In the genomic region with DNA sequence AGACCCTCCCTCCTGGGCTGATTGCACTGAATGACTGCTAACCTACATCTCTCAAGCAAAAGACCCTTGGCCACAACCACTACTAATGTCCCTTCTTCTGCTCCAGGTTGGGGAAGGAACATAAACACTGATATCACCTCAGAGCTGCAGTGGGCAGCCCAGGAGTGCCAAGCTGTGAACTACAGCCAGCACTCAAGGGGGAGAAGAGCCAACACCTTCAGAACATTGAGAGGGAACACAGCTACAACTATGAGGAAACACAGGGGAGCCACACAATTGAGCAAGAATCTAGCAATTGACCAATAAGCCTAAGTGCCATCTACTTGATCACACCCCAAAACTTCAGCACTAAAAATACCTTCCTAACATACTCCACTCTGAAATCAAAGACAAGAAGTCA, we compare ENCODE assay signal across 24 cellular contexts.
"Had no signal": no experiment of that assay in that cellular context is flagged by ENCODE, and none has a peak within 500 bp of the region (broad histone marks: within the 10 kb centered on the region; RNA-seq: fewer than 3 reads in every experiment).

No MANE protein-coding gene starts in this region.

- H3K9me3 ChIP-seq: colonic mucosa, lower lobe of right lung had no signal

- H3K79me2 ChIP-seq: hepatocyte had no signal

- H3K27me3 Mint-ChIP-seq: dendritic cell treated with granulocyte-macrophage colony-stimulating factor and Interleukin-4, amounts not matched to agents 40 ng/mL and 50 ng/mL, for 4 days; effector memory CD8-positive, alpha-beta T cell; naive B cell had no signal

- H3K4me3 ChIP-seq: colonic mucosa, esophagus muscularis mucosa, gastroesophageal sphincter, heart left ventricle, hepatocyte, lower lobe of right lung, mucosa of descending colon had no signal

- H3K27ac Mint-ChIP-seq: dendritic cell treated with granulocyte-macrophage colony-stimulating factor and Interleukin-4, amounts not matched to agents 40 ng/mL and 50 ng/mL, for 4 days; effector memory CD8-positive, alpha-beta T cell; immature natural killer cell; mesothelial cell of epicardium; naive B cell; naive thymus-derived CD8-positive, alpha-beta T cell had no signal

- H3K36me3 Mint-ChIP-seq: immature natural killer cell had no signal

- H3K36me3 ChIP-seq: colonic mucosa, esophagus muscularis mucosa, gastroesophageal sphincter, heart left ventricle, lower lobe of right lung had no signal

- H3K27ac ChIP-seq: colonic mucosa, esophagus muscularis mucosa, foreskin keratinocyte, gastroesophageal sphincter, heart left ventricle, hepatocyte, lower lobe of right lung had no signal

- H2AFZ ChIP-seq: hepatocyte had no signal

- H3K4me2 ChIP-seq: hepatocyte had no signal

- ATAC-seq: effector memory CD8-positive, alpha-beta T cell; foreskin keratinocyte; gastroesophageal sphincter; heart left ventricle; left colon; left lobe of liver; left ventricle myocardium superior; mucosa of descending colon; naive thymus-derived CD8-positive, alpha-beta T cell had no signal

- H3K4me1 ChIP-seq: colonic mucosa, esophagus muscularis mucosa, foreskin keratinocyte, gastroesophageal sphincter, heart left ventricle, lower lobe of right lung had no signal

- H3K4me1 Mint-ChIP-seq: immature natural killer cell; mesothelial cell of epicardium; naive B cell; naive thymus-derived CD8-positive, alpha-beta T cell had no signal

- H3K27me3 ChIP-seq: colonic mucosa, esophagus muscularis mucosa, foreskin keratinocyte, gastroesophageal sphincter, heart left ventricle, hepatocyte had no signal

- H3K4me3 Mint-ChIP-seq: dendritic cell treated with granulocyte-macrophage colony-stimulating factor and Interleukin-4, amounts not matched to agents 40 ng/mL and 50 ng/mL, for 4 days; effector memory CD8-positive, alpha-beta T cell; immature natural killer cell; mesothelial cell of epicardium; naive B cell; naive thymus-derived CD8-positive, alpha-beta T cell had no signal

- DNase-seq: colonic mucosa; cortex of kidney; effector CD8-positive, alpha-beta T cell; effector memory CD8-positive, alpha-beta T cell; foreskin keratinocyte; heart left ventricle; hypothalamus; immature natural killer cell; islet precursor cell; kidney; kidney glomerular epithelial cell; left colon; left ventricle myocardium superior; lower lobe of right lung; mesenchymal stem cell; mucosa of descending colon; naive B cell; naive thymus-derived CD8-positive, alpha-beta T cell had no signal
